8 cellular contexts compared by ENCODE assay signal in genomic region chr17:77141846-77142449, GRCh38. TPM values are rescaled to one million over a fixed set of nuclear protein-coding genes. Genes with fewer than 3 reads are reported as not detected.
A peak's percentile ranks its signal among the peaks of the same experiment; 100 is the strongest.
DNase-seq lines count a peak whose midpoint lies in the region; ATAC-seq and TF ChIP-seq lines count a peak whose summit lies in the region.

No MANE protein-coding gene starts in this region.

- intact Hi-C loops in CD14-positive monocyte (cut with micrococcal nuclease), result loop anchor here (2.0 to 5.0 kb wide), 3 partner anchors 43 to 90 kb away; no protein-coding TSS in a partner anchor
- intact Hi-C loops in dendritic cell treated with granulocyte-macrophage colony-stimulating factor and Interleukin-4, amounts not matched to agents 40 ng/mL and 50 ng/mL, for 4 days (cut with micrococcal nuclease), result loop anchor here (2.0 kb wide), 1 partner anchor 405 kb away; the partner anchor contains the start of gene SRSF2

- peaks cover 58% of the 10 kb centered on the region for H3K4me1 Mint-ChIP-seq in CD14-positive monocyte
- H3K4me1 Mint-ChIP-seq in dendritic cell treated with granulocyte-macrophage colony-stimulating factor and Interleukin-4, amounts not matched to agents 40 ng/mL and 50 ng/mL, for 4 days (ENCODE audit: low read depth), result peaks cover 55% of the 10 kb centered on the region
- peaks cover 53% of the 10 kb centered on the region for H3K4me1 Mint-ChIP-seq in nephron

- DNase-seq in CD14-positive monocyte (ENCODE audit: low spot score), result no peak
- no peak for DNase-seq in NB4 (ENCODE audit: low read depth)
- DNase-seq in ecto neural progenitor cell (ENCODE audit: low spot score), result no peak
- DNase-seq in OCI-M1 (lab: John Stamatoyannopoulos, UW), result no peak

- TF ChIP-seq POLR2A in NB4 (IDR thresholded peaks at IDR 0.05; ENCODE audit: extremely low read depth, insufficient read length), result no peak

- H3K4me3 Mint-ChIP-seq in CD14-positive monocyte (peak overlapping the region; percentile 89 to 94), nephron (peak overlapping the region; percentile 88 to 94 (median 94))
- H3K4me3 Mint-ChIP-seq in dendritic cell treated with granulocyte-macrophage colony-stimulating factor and Interleukin-4, amounts not matched to agents 40 ng/mL and 50 ng/mL, for 4 days, result peak overlapping the region; percentile 84

- H3K27me3 Mint-ChIP-seq in CD14-positive monocyte (ENCODE audit: low read depth in 3 of 3), result no peaks in the 10 kb centered on the region
- no peaks in the 10 kb centered on the region for H3K27me3 Mint-ChIP-seq in dendritic cell treated with granulocyte-macrophage colony-stimulating factor and Interleukin-4, amounts not matched to agents 40 ng/mL and 50 ng/mL, for 4 days
- peaks cover 2% of the 10 kb centered on the region for H3K27me3 Mint-ChIP-seq in nephron (ENCODE audit: low read depth)

- peak overlapping the region; percentile 74 for H3K4me3 ChIP-seq in NB4 (ENCODE audit: low read depth, low read length)

- H3K36me3 Mint-ChIP-seq in CD14-positive monocyte, result peaks cover 43 to 63% of the 10 kb centered on the region in 2 donors
- H3K36me3 Mint-ChIP-seq in dendritic cell treated with granulocyte-macrophage colony-stimulating factor and Interleukin-4, amounts not matched to agents 40 ng/mL and 50 ng/mL, for 4 days (ENCODE audit: low read depth), result peaks cover 69% of the 10 kb centered on the region
- H3K36me3 Mint-ChIP-seq in nephron (ENCODE audit: low read depth), result peaks cover 44% of the 10 kb centered on the region

- ATAC-seq in GM21723 (IDR thresholded peaks at IDR 0.05; ENCODE audit: unreplicated experiment) (no peak), GM18519 (IDR thresholded peaks at IDR 0.05; ENCODE audit: low FRiP score, unreplicated experiment) (no peak)

- TF ChIP-seq CTCF in CD14-positive monocyte (IDR thresholded peaks at IDR 0.05) (no peak), NB4 (IDR thresholded peaks at IDR 0.05; ENCODE audit: low read depth, low read length) (no peak), nephron (IDR thresholded peaks at IDR 0.05; ENCODE audit: unreplicated experiment in 3 of 3) (no peak)

- H3K27ac Mint-ChIP-seq in CD14-positive monocyte (peak overlapping the region; percentile 85 to 95 (median 90)), nephron (peak overlapping the region; percentile 82 to 89 (median 88))
- peak overlapping the region; percentile 91 for H3K27ac Mint-ChIP-seq in dendritic cell treated with granulocyte-macrophage colony-stimulating factor and Interleukin-4, amounts not matched to agents 40 ng/mL and 50 ng/mL, for 4 days

- H3K9me3 Mint-ChIP-seq in CD14-positive monocyte (peaks cover 13 to 27% (median 25%) of the 10 kb centered on the region in 7 donors), nephron (peaks cover 13% of the 10 kb centered on the region)
- H3K9me3 Mint-ChIP-seq in dendritic cell treated with granulocyte-macrophage colony-stimulating factor and Interleukin-4, amounts not matched to agents 40 ng/mL and 50 ng/mL, for 4 days, result peaks cover 13% of the 10 kb centered on the region

RNA-seq across cellular contexts. Expression of gene SEC14L1, which starts 1.2 kb away (rescaled TPM):
- 10 to 100 TPM; 34.1 to 43.2 TPM for polyA plus RNA-seq in CD14-positive monocyte
